Comparison of ENCODE assay signal across 8 cellular contexts in genomic region chr2:156332452-156333273, GRCh38. TPM values are rescaled to one million over a fixed set of nuclear protein-coding genes. Genes with fewer than 3 reads are reported as not detected.
DNase-seq lines count a peak whose midpoint lies in the region; ATAC-seq and TF ChIP-seq lines count a peak whose summit lies in the region.

NR4A2 (minus strand) TSS chr2:156332721; CDS start chr2:156330186, 2,535 bp downstream.

- 1% methylated on average over 72 of the region's 76 CpGs for WGBS in prostate gland
- under 1% methylated on average over 76 of the region's 76 CpGs for WGBS in urinary bladder

- intact Hi-C loops in left ventricle myocardium inferior (cut with micrococcal nuclease) (loop anchor here (10.0 kb wide), 1 partner anchor 72 kb away; no protein-coding TSS in a partner anchor), prostate gland (cut with DNase I) (loop anchor here (5.0 kb wide), 2 partner anchors 105 to 255 kb away; partner anchors contain the start of gene GPD2)

- H3K4me1 ChIP-seq in left ventricle myocardium inferior = peaks cover 51% of the 10 kb centered on the region
- no peaks in the 10 kb centered on the region for H3K4me1 ChIP-seq in prostate gland (replicated peaks)
- no peaks in the 10 kb centered on the region for H3K4me1 ChIP-seq in urinary bladder (ENCODE audit: insufficient read depth)

- H3K27me3 ChIP-seq in left ventricle myocardium inferior (ENCODE audit: low read depth) (peaks cover 26% of the 10 kb centered on the region), prostate gland (replicated peaks; ENCODE audit: insufficient read depth) (no peaks in the 10 kb centered on the region)

- H3K36me3 ChIP-seq in left ventricle myocardium inferior = peaks cover 19% of the 10 kb centered on the region
- no peaks in the 10 kb centered on the region for H3K36me3 ChIP-seq in prostate gland
- no peaks in the 10 kb centered on the region for H3K36me3 ChIP-seq in urinary bladder (ENCODE audit: insufficient read depth)

- ATAC-seq in HG02678 (IDR thresholded peaks at IDR 0.05; ENCODE audit: unreplicated experiment) = peak; percentile 74

- TF ChIP-seq POLR2A in prostate gland (IDR thresholded peaks at IDR 0.05) = peak; percentile 98

- peak within 1 kb of the TSS; percentile 66 for H3K4me3 ChIP-seq in GM12875 (ENCODE audit: low read depth, low read length)
- H3K4me3 ChIP-seq in left ventricle myocardium inferior = peak within 1 kb of the TSS; percentile 87
- peak within 1 kb of the TSS; percentile 84 to 88 for H3K4me3 ChIP-seq in prostate gland
- peak within 1 kb of the TSS; percentile 68 for H3K4me3 ChIP-seq in urinary bladder (ENCODE audit: low read depth, low read length)

- no peak for TF ChIP-seq CTCF in GM12875 (IDR thresholded peaks at IDR 0.05; ENCODE audit: borderline replicate concordance, insufficient read depth, low read depth, low read length)
- no peak for TF ChIP-seq CTCF in left ventricle myocardium inferior (IDR thresholded peaks at IDR 0.05; ENCODE audit: borderline replicate concordance)
- peak in 2 of 4 experiments; percentile 6 for TF ChIP-seq CTCF in prostate gland (IDR thresholded peaks at IDR 0.05)

- H3K9me3 ChIP-seq in left ventricle myocardium inferior (replicated peaks) (no peaks in the 10 kb centered on the region), prostate gland (no peaks in the 10 kb centered on the region)

- DNase-seq in NCI-H1436 treated with DMSO at 0.1 percent for 48 hours (lab: John Stamatoyannopoulos, UW) = peak; percentile 70
- DNase-seq in T-helper 1 cell = peak; percentile 85 to 92 (median 90)
- peak; percentile 76 for DNase-seq in amniotic epithelial cell (ENCODE audit: low read depth)
- DNase-seq in left ventricle myocardium inferior = peak; percentile 88
- peak; percentile 93 for DNase-seq in prostate gland (ENCODE audit: low spot score)

- H3K27ac ChIP-seq in left ventricle myocardium inferior (replicated peaks) = peak within 1 kb of the TSS; percentile 99
- peak within 1 kb of the TSS; percentile 99 for H3K27ac ChIP-seq in prostate gland
- H3K27ac ChIP-seq in urinary bladder (ENCODE audit: low read depth) = peak within 1 kb of the TSS; percentile 99

RNA-seq across cellular contexts. Expression of gene NR4A2, which starts in this region (rescaled TPM):
- 0.88 TPM for total RNA-seq in left ventricle myocardium inferior
- total RNA-seq in prostate gland = 1 to 10 TPM; 2.3 to 4.5 TPM
- 2.9 TPM for total RNA-seq in urinary bladder
- polyA plus RNA-seq in urinary bladder = 11.1 TPM

Comparison
In these comparisons a context has a peak if more than half of its experiments do, and no peak if none do; other contexts are left out.
1. Peak in every context shown above with its lines: DNase-seq, ATAC-seq, H3K4me3 ChIP-seq and H3K27ac ChIP-seq.
2. Peak in DNase-seq, H3K4me3 ChIP-seq and H3K27ac ChIP-seq in left ventricle myocardium inferior; RNA of the gene not detected or under 1 TPM.